In genomic region chr17:58268774-58269556, GRCh38 we compare ENCODE assay signal across 24 cellular contexts. TPM values are rescaled to one million over a fixed set of nuclear protein-coding genes. Genes with fewer than 3 reads are reported as not detected.
DNase-seq lines count a peak whose midpoint lies in the region; TF ChIP-seq lines count a peak whose summit lies in the region.
"Had no signal": no experiment of that assay in that cellular context is flagged by ENCODE, and none has a peak within 500 bp of the region (broad histone marks: within the 10 kb centered on the region; RNA-seq: fewer than 3 reads in every experiment).

No MANE protein-coding gene starts in this region.

- H3K4me2 ChIP-seq in neural progenitor cell, result no peak overlapping the region
- H3K4me2 ChIP-seq: BLaER1 treated with 17β-estradiol and CSF1 and Interleukin-3, amounts not matched to agents 10 nM and 100 nM; KMS-11 had no signal

- H3K36me3 ChIP-seq in neural progenitor cell, result no peaks in the 10 kb centered on the region
- H3K36me3 ChIP-seq: BLaER1 treated with 17β-estradiol and CSF1 and Interleukin-3, amounts not matched to agents 10 nM and 100 nM; Peyer's patch; SJCRH30 had no signal

- no peak overlapping the region for H3K27ac Mint-ChIP-seq in activated CD4-positive, alpha-beta T cell treated with anti-CD3 and anti-CD28 coated beads, Interleukin-2, amount 10 ng/mL, durations not matched to agents 24 days and 14 days
- no peak overlapping the region for H3K27ac Mint-ChIP-seq in type B pancreatic cell
- peak overlapping the region in 1 of 6 donors; percentile 59 for H3K27ac Mint-ChIP-seq in immature natural killer cell
- H3K27ac Mint-ChIP-seq in neural progenitor cell, result no peak overlapping the region
- H3K27ac Mint-ChIP-seq: H9 had no signal

- no peak for TF ChIP-seq CTCF in HL-60 (IDR thresholded peaks at IDR 0.05; ENCODE audit: insufficient read depth, low read length)
- TF ChIP-seq CTCF in type B pancreatic cell (conservative IDR thresholded peaks at IDR 0.05), result no peak
- TF ChIP-seq CTCF in neural progenitor cell (IDR thresholded peaks at IDR 0.05), result no peak

- H3K27me3 Mint-ChIP-seq in activated CD4-positive, alpha-beta T cell treated with anti-CD3 and anti-CD28 coated beads, Interleukin-2, amount 10 ng/mL, durations not matched to agents 24 days and 14 days, result peaks cover 17% of the 10 kb centered on the region
- H3K27me3 Mint-ChIP-seq in type B pancreatic cell (peaks cover 50% of the 10 kb centered on the region), immature natural killer cell (ENCODE audit: low read depth in 3 of 3) (peaks cover 3 to 14% (median 6%) of the 10 kb centered on the region in 3 donors), neural progenitor cell (ENCODE audit: insufficient read depth, low read depth) (peaks cover 6% of the 10 kb centered on the region)

- intact Hi-C loops in activated CD4-positive, alpha-beta T cell treated with anti-CD3 and anti-CD28 coated beads, Interleukin-2, amount 10 ng/mL, durations not matched to agents 24 days and 14 days (cut with micrococcal nuclease), result no loop called here

- H3K27me3 ChIP-seq in HL-60 (ENCODE audit: insufficient read depth, poor library complexity, severe bottlenecking) (no peaks in the 10 kb centered on the region), neural progenitor cell (peaks cover 15% of the 10 kb centered on the region)
- H3K27me3 ChIP-seq: BLaER1 treated with 17β-estradiol and CSF1 and Interleukin-3, amounts not matched to agents 10 nM and 100 nM; Peyer's patch had no signal

- no peak overlapping the region for H3K4me3 Mint-ChIP-seq in activated CD4-positive, alpha-beta T cell treated with anti-CD3 and anti-CD28 coated beads, Interleukin-2, amount 10 ng/mL, durations not matched to agents 24 days and 14 days
- H3K4me3 Mint-ChIP-seq in type B pancreatic cell (no peak overlapping the region), immature natural killer cell (no peak overlapping the region), neural progenitor cell (no peak overlapping the region)
- H3K4me3 Mint-ChIP-seq: CD4-positive, alpha-beta memory T cell; H9 had no signal

- no peaks in the 10 kb centered on the region for H3K4me1 Mint-ChIP-seq in activated CD4-positive, alpha-beta T cell treated with anti-CD3 and anti-CD28 coated beads, Interleukin-2, amount 10 ng/mL, durations not matched to agents 24 days and 14 days
- H3K4me1 Mint-ChIP-seq in type B pancreatic cell (ENCODE audit: unreplicated experiment) (no peaks in the 10 kb centered on the region), immature natural killer cell (no peaks in the 10 kb centered on the region), neural progenitor cell (no peaks in the 10 kb centered on the region)
- H3K4me1 Mint-ChIP-seq: H9 had no signal

- H3K9me3 ChIP-seq in neural progenitor cell (ENCODE audit: low read depth), result no peaks in the 10 kb centered on the region
- H3K9me3 ChIP-seq: Caco-2, Peyer's patch, SJCRH30 had no signal

- H3F3A ChIP-seq in neural progenitor cell (ENCODE audit: low read depth), result no peaks in the 10 kb centered on the region

- no peaks in the 10 kb centered on the region for H4K20me1 ChIP-seq in neural progenitor cell (ENCODE audit: low read depth)
- H4K20me1 ChIP-seq: BLaER1 treated with 17β-estradiol and CSF1 and Interleukin-3, amounts not matched to agents 10 nM and 100 nM had no signal

- H2AFZ ChIP-seq in neural progenitor cell (replicated peaks), result no peak overlapping the region

- H3K4me3 ChIP-seq in HL-60 (replicated peaks; ENCODE audit: insufficient read depth, low read length) (no peak overlapping the region), neural progenitor cell (no peak overlapping the region)
- H3K4me3 ChIP-seq: BLaER1 treated with 17β-estradiol and CSF1 and Interleukin-3, amounts not matched to agents 10 nM and 100 nM; Peyer's patch; SJCRH30 had no signal

- H3K79me2 ChIP-seq in neural progenitor cell (ENCODE audit: low read depth), result no peaks in the 10 kb centered on the region

- peak; percentile 52 for DNase-seq in activated CD4-positive, alpha-beta T cell treated with anti-CD3 and anti-CD28 coated beads, Interleukin-2, amount 10 ng/mL, durations not matched to agents 24 days and 14 days
- DNase-seq in activated CD4-positive, alpha-beta T cell treated with anti-CD3 and anti-CD28 coated beads, Interleukin-2, amount 50 U/mL, for 4 hours, result no peak
- peak; percentile 25 to 53 for DNase-seq in HL-60 (ENCODE audit: low read depth in 1 of 2, low spot score in 1 of 2)
- DNase-seq in mucosa of gallbladder (ENCODE audit: low spot score), result peak; percentile 6
- peak; percentile 29 for DNase-seq in type B pancreatic cell (ENCODE audit: extremely low spot score, unreplicated experiment)
- DNase-seq in immature natural killer cell, result no peak
- no peak for DNase-seq in neural progenitor cell (ENCODE audit: low spot score)
- DNase-seq in KG1 (lab: John Stamatoyannopoulos, UW), result no peak
- DNase-seq: 8988T; Caco-2; CD4-positive, alpha-beta memory T cell; DND-41; H9; NCI-H1105; NCI-H146; NCI-H2029; NCI-H226; NCI-H524; NCI-H82; SJCRH30 had no signal

- H3K27ac ChIP-seq in HL-60 (replicated peaks) (peak overlapping the region; percentile 13), neural progenitor cell (no peak overlapping the region)
- H3K27ac ChIP-seq: BLaER1 treated with 17β-estradiol and CSF1 and Interleukin-3, amounts not matched to agents 10 nM and 100 nM; KMS-11; Peyer's patch; SJCRH30 had no signal

- no peaks in the 10 kb centered on the region for H3K36me3 Mint-ChIP-seq in activated CD4-positive, alpha-beta T cell treated with anti-CD3 and anti-CD28 coated beads, Interleukin-2, amount 10 ng/mL, durations not matched to agents 24 days and 14 days (ENCODE audit: low read depth)
- H3K36me3 Mint-ChIP-seq in type B pancreatic cell (no peaks in the 10 kb centered on the region), immature natural killer cell (no peaks in the 10 kb centered on the region), neural progenitor cell (no peaks in the 10 kb centered on the region)
- H3K36me3 Mint-ChIP-seq: CD4-positive, alpha-beta memory T cell had no signal

- H3K4me1 ChIP-seq in neural progenitor cell, result no peaks in the 10 kb centered on the region
- H3K4me1 ChIP-seq: Caco-2, Peyer's patch, SJCRH30 had no signal

- H3K9me3 Mint-ChIP-seq in activated CD4-positive, alpha-beta T cell treated with anti-CD3 and anti-CD28 coated beads, Interleukin-2, amount 10 ng/mL, durations not matched to agents 24 days and 14 days, result no peaks in the 10 kb centered on the region
- no peaks in the 10 kb centered on the region for H3K9me3 Mint-ChIP-seq in type B pancreatic cell
- no peaks in the 10 kb centered on the region for H3K9me3 Mint-ChIP-seq in immature natural killer cell
- H3K9me3 Mint-ChIP-seq in neural progenitor cell, result no peaks in the 10 kb centered on the region
- H3K9me3 Mint-ChIP-seq: CD4-positive, alpha-beta memory T cell; H9 had no signal

- H3K9ac ChIP-seq in neural progenitor cell, result no peak overlapping the region
- H3K9ac ChIP-seq: BLaER1 treated with 17β-estradiol and CSF1 and Interleukin-3, amounts not matched to agents 10 nM and 100 nM; KMS-11 had no signal

RNA-seq across cellular contexts. Expression of gene MPO, which starts 11.8 kb away (rescaled TPM):
- total RNA-seq in activated CD4-positive, alpha-beta T cell treated with anti-CD3 and anti-CD28 coated beads, Interleukin-2, amount 10 ng/mL, durations not matched to agents 24 days and 14 days, result not detected in 2 replicates
- total RNA-seq in mucosa of gallbladder (0.06 TPM), type B pancreatic cell (ENCODE audit: low replicate concordance) (not detected in 2 replicates), neural progenitor cell (ENCODE audit: low replicate concordance) (not detected in 2 replicates)
- not detected for polyA plus RNA-seq in immature natural killer cell
- total RNA-seq: CD4-positive, alpha-beta memory T cell; H9; HT1080 had no signal
- polyA plus RNA-seq: CD4-positive, alpha-beta memory T cell had no signal

RNA-seq across cellular contexts. Expression of gene LPO, which starts 30.6 kb away (rescaled TPM):
- not detected in 2 replicates for total RNA-seq in activated CD4-positive, alpha-beta T cell treated with anti-CD3 and anti-CD28 coated beads, Interleukin-2, amount 10 ng/mL, durations not matched to agents 24 days and 14 days
- total RNA-seq in mucosa of gallbladder (not detected), type B pancreatic cell (ENCODE audit: low replicate concordance) (not detected in 2 replicates), neural progenitor cell (ENCODE audit: low replicate concordance) (not detected in 2 replicates)
- under 1 TPM in 2 of 3 donors, not detected in 1; 0.09 to 0.22 TPM for polyA plus RNA-seq in immature natural killer cell
- total RNA-seq: CD4-positive, alpha-beta memory T cell; SJCRH30 had no signal
- polyA plus RNA-seq: CD4-positive, alpha-beta memory T cell had no signal

RNA-seq across cellular contexts. Expression of gene MKS1, which starts 49.9 kb away (rescaled TPM):
- total RNA-seq in activated CD4-positive, alpha-beta T cell treated with anti-CD3 and anti-CD28 coated beads, Interleukin-2, amount 10 ng/mL, durations not matched to agents 24 days and 14 days, result 21.7 and 23.1 TPM in 2 replicates
- 16.6 TPM for total RNA-seq in mucosa of gallbladder
- total RNA-seq in type B pancreatic cell (ENCODE audit: low replicate concordance), result 21.9 and 33.2 TPM in 2 replicates
- 1 to 10 TPM; 1.6 to 7.9 (median 6.4) TPM for polyA plus RNA-seq in immature natural killer cell
- total RNA-seq in neural progenitor cell (ENCODE audit: low replicate concordance), result 25.8 and 30.0 TPM in 2 replicates

RNA-seq across cellular contexts. Expression of gene TSPOAP1, which starts 59.6 kb away (rescaled TPM):
- 22.6 and 23.6 TPM in 2 replicates for total RNA-seq in activated CD4-positive, alpha-beta T cell treated with anti-CD3 and anti-CD28 coated beads, Interleukin-2, amount 10 ng/mL, durations not matched to agents 24 days and 14 days
- total RNA-seq in mucosa of gallbladder (30.2 TPM), type B pancreatic cell (ENCODE audit: low replicate concordance) (9.7 and 18.4 TPM in 2 replicates), neural progenitor cell (ENCODE audit: low replicate concordance) (13.8 and 48.7 TPM in 2 replicates)
- polyA plus RNA-seq in immature natural killer cell, result 10 to 100 TPM in 1 of 3 donors, 1 to 10 TPM in 2; 7.1 to 32.1 (median 8.4) TPM

Comparison
In these comparisons a context has a peak if more than half of its experiments do, and no peak if none do; other contexts are left out.
1. DNase-seq: peak in activated CD4-positive, alpha-beta T cell treated with anti-CD3 and anti-CD28 coated beads, Interleukin-2, amount 10 ng/mL, durations not matched to agents 24 days and 14 days (single experiment), HL-60 (2 of 2), mucosa of gallbladder (single experiment) and type B pancreatic cell (single experiment); none in activated CD4-positive, alpha-beta T cell treated with anti-CD3 and anti-CD28 coated beads, Interleukin-2, amount 50 U/mL, for 4 hours (0 of 2), immature natural killer cell (0 of 3), neural progenitor cell (single experiment) and KG1 (single experiment).